Comparison of ENCODE assay signal across 20 cellular contexts in genomic region chr16:29653436-29653835, GRCh38. TPM values are rescaled to one million over a fixed set of nuclear protein-coding genes. Genes with fewer than 3 reads are reported as not detected.
A peak's percentile ranks its signal among the peaks of the same experiment; 100 is the strongest.
DNase-seq lines count a peak whose midpoint lies in the region; ATAC-seq, FAIRE-seq and TF ChIP-seq lines count a peak whose summit lies in the region.
"Had no signal": no experiment of that assay in that cellular context is flagged by ENCODE, and none has a peak within 500 bp of the region (broad histone marks: within the 10 kb centered on the region; RNA-seq: fewer than 3 reads in every experiment).

No MANE protein-coding gene starts in this region.

- H3K27ac ChIP-seq in BLaER1 treated with 17β-estradiol and CSF1 and Interleukin-3, amounts not matched to agents 10 nM and 100 nM: peak overlapping the region in 5 of 11 experiments; percentile 2 to 44 (median 8); a peak in 5 of 22 replicates
- no peak overlapping the region for H3K27ac ChIP-seq in left lung
- H3K27ac ChIP-seq: adrenal gland, left ventricle myocardium inferior, psoas muscle, SJCRH30, stomach, vagina had no signal

- ATAC-seq in left lung (peak; percentile 41), GM21526 (IDR thresholded peaks at IDR 0.05; ENCODE audit: low FRiP score, unreplicated experiment) (no peak)
- no peak for ATAC-seq in activated T-cell treated with anti-CD3 and anti-CD28 coated beads, Interleukin-2, amount 50 U/mL, for 4 hours
- ATAC-seq: activated T-cell treated with anti-CD3 and anti-CD28 coated beads, Interleukin-2, amount 50 U/mL, for 72 hours; psoas muscle had no signal

- H3K27me3 Mint-ChIP-seq in activated T-cell treated with anti-CD3 and anti-CD28 coated beads, Interleukin-2, amount 50 U/mL, for 4 hours (ENCODE audit: low read depth): no peaks in the 10 kb centered on the region
- H3K27me3 Mint-ChIP-seq: central memory CD8-positive, alpha-beta T cell had no signal

- intact Hi-C loops in left lung (cut with DNase I): no loop called here

- no peaks in the 10 kb centered on the region for H3K36me3 Mint-ChIP-seq in activated T-cell treated with anti-CD3 and anti-CD28 coated beads, Interleukin-2, amount 50 U/mL, for 4 hours (ENCODE audit: insufficient read depth)

- H3K4me3 Mint-ChIP-seq in activated T-cell treated with anti-CD3 and anti-CD28 coated beads, Interleukin-2, amount 50 U/mL, for 4 hours: no peak overlapping the region
- H3K4me3 Mint-ChIP-seq: activated T-cell treated with anti-CD3 and anti-CD28 coated beads, Interleukin-2, amount 50 U/mL, for 72 hours; central memory CD8-positive, alpha-beta T cell had no signal

- H3K4me1 ChIP-seq in BLaER1 treated with 17β-estradiol and CSF1 and Interleukin-3, amounts not matched to agents 10 nM and 100 nM: peaks cover 53 to 71% (median 59%) of the 10 kb centered on the region in 10 experiments
- H3K4me1 ChIP-seq in NT2/D1 (ENCODE audit: insufficient read depth, insufficient read length) (peaks cover 11% of the 10 kb centered on the region), left lung (peaks cover 0 to 39% of the 10 kb centered on the region in 2 donors)
- H3K4me1 ChIP-seq: adrenal gland, left ventricle myocardium inferior, psoas muscle, SJCRH30, stomach, vagina had no signal

- no peak overlapping the region for H3K4me3 ChIP-seq in BLaER1 treated with 17β-estradiol and CSF1 and Interleukin-3, amounts not matched to agents 10 nM and 100 nM
- no peak overlapping the region for H3K4me3 ChIP-seq in NT2/D1 (ENCODE audit: insufficient read length, low read depth)
- H3K4me3 ChIP-seq in left lung: no peak overlapping the region
- H3K4me3 ChIP-seq: adrenal gland, left ventricle myocardium inferior, psoas muscle, SJCRH30, stomach, vagina had no signal

- H3K9me3 ChIP-seq in BLaER1 treated with 17β-estradiol and CSF1 and Interleukin-3, amounts not matched to agents 10 nM and 100 nM (replicated peaks in 1 of 11): no peaks in the 10 kb centered on the region
- H3K9me3 ChIP-seq in NT2/D1 (ENCODE audit: insufficient read depth, low read length) (no peaks in the 10 kb centered on the region), left lung (no peaks in the 10 kb centered on the region)
- H3K9me3 ChIP-seq: adrenal gland, left ventricle myocardium inferior, psoas muscle, SJCRH30, stomach, vagina had no signal

- no peaks in the 10 kb centered on the region for H4K20me1 ChIP-seq in BLaER1 treated with 17β-estradiol and CSF1 and Interleukin-3, amounts not matched to agents 10 nM and 100 nM

- H3K9ac ChIP-seq in BLaER1 treated with 17β-estradiol and CSF1 and Interleukin-3, amounts not matched to agents 10 nM and 100 nM: peak overlapping the region in 5 of 11 experiments; percentile 3 to 39 (median 28); a peak in 6 of 22 replicates
- peak overlapping the region; percentile 21 for H3K9ac ChIP-seq in NT2/D1 (ENCODE audit: insufficient read length, low read depth)

- no peaks in the 10 kb centered on the region for H3K36me3 ChIP-seq in BLaER1 treated with 17β-estradiol and CSF1 and Interleukin-3, amounts not matched to agents 10 nM and 100 nM
- H3K36me3 ChIP-seq in NT2/D1 (ENCODE audit: insufficient read depth, insufficient read length, low read length) (no peaks in the 10 kb centered on the region), left lung (no peaks in the 10 kb centered on the region)
- H3K36me3 ChIP-seq: adrenal gland, left ventricle myocardium inferior, SJCRH30, stomach, vagina had no signal

- FAIRE-seq in HTR-8/SVneo (lab: Jason Lieb, UNC): no peak
- FAIRE-seq: endometrium had no signal

- peak overlapping the region; percentile 53 to 87 (median 68) for H3K4me2 ChIP-seq in BLaER1 treated with 17β-estradiol and CSF1 and Interleukin-3, amounts not matched to agents 10 nM and 100 nM

- no peak for TF ChIP-seq CTCF in left lung (IDR thresholded peaks at IDR 0.05)

- DNase-seq in GM19238 (ENCODE audit: insufficient read length, low spot score) (peak; percentile 16), NT2/D1 (ENCODE audit: low read depth, low spot score) (no peak), left lung (no peak), HTR-8/SVneo (ENCODE audit: insufficient read length, low spot score) (no peak)
- DNase-seq in activated T-cell treated with anti-CD3 and anti-CD28 coated beads, Interleukin-2, amount 50 U/mL, for 1 hour: no peak
- no peak for DNase-seq in activated T-cell treated with anti-CD3 and anti-CD28 coated beads, Interleukin-2, amount 50 U/mL, for 4 hours
- DNase-seq: activated CD4-positive, alpha-beta T cell treated with anti-CD3 and anti-CD28 coated beads, Interleukin-2, amount 50 U/mL, for 4 hours; activated T-cell treated with anti-CD3 and anti-CD28 coated beads, Interleukin-2, amount 50 U/mL, for 72 hours; adrenal gland; left ventricle myocardium inferior; NCI-H1048; NCI-H2171; psoas muscle; SJCRH30; stomach had no signal

- H3K9me3 Mint-ChIP-seq in activated T-cell treated with anti-CD3 and anti-CD28 coated beads, Interleukin-2, amount 50 U/mL, for 4 hours: no peaks in the 10 kb centered on the region
- H3K9me3 Mint-ChIP-seq: activated T-cell treated with anti-CD3 and anti-CD28 coated beads, Interleukin-2, amount 50 U/mL, for 72 hours; central memory CD8-positive, alpha-beta T cell had no signal

- H3K27me3 ChIP-seq in BLaER1 treated with 17β-estradiol and CSF1 and Interleukin-3, amounts not matched to agents 10 nM and 100 nM: no peaks in the 10 kb centered on the region
- H3K27me3 ChIP-seq in NT2/D1 (ENCODE audit: insufficient read depth, insufficient read length): no peaks in the 10 kb centered on the region
- no peaks in the 10 kb centered on the region for H3K27me3 ChIP-seq in left lung
- H3K27me3 ChIP-seq: adrenal gland, SJCRH30, vagina had no signal

- H3K4me1 Mint-ChIP-seq in activated T-cell treated with anti-CD3 and anti-CD28 coated beads, Interleukin-2, amount 50 U/mL, for 4 hours (ENCODE audit: low read depth): peaks cover 11% of the 10 kb centered on the region
- H3K4me1 Mint-ChIP-seq: central memory CD8-positive, alpha-beta T cell had no signal

RNA-seq across cellular contexts. Expression of gene SPN, which starts 9.6 kb away (rescaled TPM):
- total RNA-seq in left lung: 10 to 100 TPM; 27.7 to 29.1 TPM
- 10 to 100 TPM; 37.5 to 41.0 (median 39.9) TPM for total RNA-seq in activated T-cell treated with anti-CD3 and anti-CD28 coated beads, Interleukin-2, amount 50 U/mL, for 4 hours

RNA-seq across cellular contexts. Expression of gene QPRT, which starts 25.5 kb away (rescaled TPM):
- 10 to 100 TPM; 21.9 to 27.1 TPM for total RNA-seq in left lung
- total RNA-seq in activated T-cell treated with anti-CD3 and anti-CD28 coated beads, Interleukin-2, amount 50 U/mL, for 4 hours: 1 to 10 TPM; 1.9 to 3.0 (median 2.1) TPM

Comparison
In these comparisons a context has a peak if more than half of its experiments do, and no peak if none do; other contexts are left out.
1. RNA of gene QPRT, which starts 25.5 kb away (total RNA-seq): 21.9 to 27.1 TPM in left lung; 1.9 to 3.0 TPM in activated T-cell treated with anti-CD3 and anti-CD28 coated beads, Interleukin-2, amount 50 U/mL, for 4 hours; every median in the first group is over 4 times any median in the second.